Comparison of ENCODE assay signal across 15 cellular contexts in genomic region chr17:42586514-42587230, GRCh38. TPM values are rescaled to one million over a fixed set of nuclear protein-coding genes. Genes with fewer than 3 reads are reported as not detected.
DNase-seq lines count a peak whose midpoint lies in the region; ATAC-seq and TF ChIP-seq lines count a peak whose summit lies in the region.
"Had no signal": no experiment of that assay in that cellular context is flagged by ENCODE, and none has a peak within 500 bp of the region (broad histone marks: within the 10 kb centered on the region; RNA-seq: fewer than 3 reads in every experiment).

No MANE protein-coding gene starts in this region.

- TF ChIP-seq POLR2A in stomach (IDR thresholded peaks at IDR 0.05), result no peak

- peaks cover 26% of the 10 kb centered on the region for H3K4me1 Mint-ChIP-seq in dendritic cell treated with granulocyte-macrophage colony-stimulating factor and Interleukin-4, amounts not matched to agents 40 ng/mL and 50 ng/mL, for 4 days (ENCODE audit: low read depth)

- no peaks in the 10 kb centered on the region for H3K9me3 Mint-ChIP-seq in dendritic cell treated with granulocyte-macrophage colony-stimulating factor and Interleukin-4, amounts not matched to agents 40 ng/mL and 50 ng/mL, for 4 days
- H3K9me3 Mint-ChIP-seq: T-helper 1 cell treated with Interleukin-12 subunit alpha and Interleukin-12 subunit beta and Interleukin-4 antibody, amounts not matched to agents 30 μg/mL and 1 μg/mL, for 36 hours had no signal

- no peak for TF ChIP-seq EP300 in stomach (IDR thresholded peaks at IDR 0.05)

- H3K27ac Mint-ChIP-seq in dendritic cell treated with granulocyte-macrophage colony-stimulating factor and Interleukin-4, amounts not matched to agents 40 ng/mL and 50 ng/mL, for 4 days, result peak overlapping the region; percentile 43
- H3K27ac Mint-ChIP-seq: T-helper 1 cell treated with Interleukin-12 subunit alpha and Interleukin-12 subunit beta and Interleukin-4 antibody, amounts not matched to agents 30 μg/mL and 1 μg/mL, for 36 hours had no signal

- no peaks in the 10 kb centered on the region for H3K27me3 ChIP-seq in stomach
- H3K27me3 ChIP-seq: hepatocyte, ovary had no signal

- 59 to 67% (median 61%) methylated on average over 7 of the region's 7 CpGs for WGBS in stomach, 5 donors

- TF ChIP-seq CTCF in stomach (IDR thresholded peaks at IDR 0.05), result no peak

- peak; percentile 50 for ATAC-seq in GM18511 (IDR thresholded peaks at IDR 0.05; ENCODE audit: unreplicated experiment)
- ATAC-seq: stimulated activated naive CD8-positive, alpha-beta T cell treated with anti-CD3 and anti-CD28 coated beads, Interleukin-15, Interleukin-2, amounts not matched to agents 100 U/mL and 50 U/mL, for 24 hours had no signal

- H3K27me3 Mint-ChIP-seq in dendritic cell treated with granulocyte-macrophage colony-stimulating factor and Interleukin-4, amounts not matched to agents 40 ng/mL and 50 ng/mL, for 4 days, result no peaks in the 10 kb centered on the region

- DNase-seq in HPDE6-E6E7 (ENCODE audit: extremely low spot score), result peak; percentile 96
- no peak for DNase-seq in stomach
- DNase-seq in NCI-H1092 (lab: John Stamatoyannopoulos, UW), result no peak
- no peak for DNase-seq in OCI-M2 (lab: John Stamatoyannopoulos, UW; ENCODE audit: unreplicated experiment)
- no peak for DNase-seq in activated effector memory CD4-positive, alpha-beta T cell treated with anti-CD3 and anti-CD28 coated beads, Interleukin-2, amount 50 U/mL, for 16 hours
- DNase-seq: DMS153; effector memory CD4-positive, alpha-beta T cell; NCI-H187; stimulated activated naive CD8-positive, alpha-beta T cell treated with anti-CD3 and anti-CD28 coated beads, Interleukin-15, Interleukin-2, amounts not matched to agents 100 U/mL and 50 U/mL, for 24 hours had no signal

- H3K9me3 ChIP-seq in stomach, result no peaks in the 10 kb centered on the region
- H3K9me3 ChIP-seq: ovary had no signal

- H3K4me1 ChIP-seq in stomach, result peaks cover 31 to 51% (median 44%) of the 10 kb centered on the region in 4 donors

- peaks cover 100% of the 10 kb centered on the region for H3K36me3 Mint-ChIP-seq in dendritic cell treated with granulocyte-macrophage colony-stimulating factor and Interleukin-4, amounts not matched to agents 40 ng/mL and 50 ng/mL, for 4 days (ENCODE audit: low read depth)

- H3K4me3 ChIP-seq in stomach, result no peak overlapping the region
- H3K4me3 ChIP-seq: hepatocyte, lung, ovary had no signal

- peak overlapping the region; percentile 54 to 75 (median 71) for H3K27ac ChIP-seq in stomach
- H3K27ac ChIP-seq: hepatocyte, ovary had no signal

- no peak overlapping the region for H3K4me3 Mint-ChIP-seq in dendritic cell treated with granulocyte-macrophage colony-stimulating factor and Interleukin-4, amounts not matched to agents 40 ng/mL and 50 ng/mL, for 4 days
- H3K4me3 Mint-ChIP-seq: T-helper 1 cell treated with Interleukin-12 subunit alpha and Interleukin-12 subunit beta and Interleukin-4 antibody, amounts not matched to agents 30 μg/mL and 1 μg/mL, for 36 hours had no signal

- intact Hi-C loops in dendritic cell treated with granulocyte-macrophage colony-stimulating factor and Interleukin-4, amounts not matched to agents 40 ng/mL and 50 ng/mL, for 4 days (cut with micrococcal nuclease), result loop anchor here (10.0 kb wide), 1 partner anchor 118 kb away; no protein-coding TSS in a partner anchor
- intact Hi-C loops in stomach (cut with DNase I; ENCODE audit: low total_unique reads), result loop anchor here (10.0 kb wide), 1 partner anchor 98 kb away; the partner anchor contains the start of genes CCR10 and CNTNAP1

- peaks cover 71 to 100% (median 99%) of the 10 kb centered on the region in 4 donors for H3K36me3 ChIP-seq in stomach
- H3K36me3 ChIP-seq: ovary had no signal

RNA-seq across cellular contexts. Expression of gene PSMC3IP, which starts 9.1 kb away (rescaled TPM):
- total RNA-seq in stomach, result 1 to 10 TPM in 2 of 5 donors, under 1 TPM in 1, not detected in 2; 0.89 to 3.3 (median 2.4) TPM
- 1 to 10 TPM; 5.1 to 6.5 (median 5.2) TPM for polyA plus RNA-seq in stomach

RNA-seq across cellular contexts. Expression of gene MLX, which starts 19.8 kb away (rescaled TPM):
- total RNA-seq in stomach, result 100 to 1,000 TPM in 1 of 5 donors, 10 to 100 TPM in 4; 39.7 to 101 (median 62.5) TPM
- polyA plus RNA-seq in stomach, result 10 to 100 TPM; 39.1 to 83.4 (median 55.5) TPM

RNA-seq across cellular contexts. Expression of gene RETREG3, which starts 22.5 kb away (rescaled TPM):
- total RNA-seq in stomach, result 10 to 100 TPM; 21.1 to 74.8 (median 51.0) TPM
- polyA plus RNA-seq in stomach, result 10 to 100 TPM in 2 of 3 donors, 1 to 10 TPM in 1; 9.5 to 20.4 (median 15.4) TPM

RNA-seq across cellular contexts. Expression of gene TUBG1, which starts 22.8 kb away (rescaled TPM):
- total RNA-seq in stomach, result 10 to 100 TPM; 18.5 to 72.4 (median 49.2) TPM
- 10 to 100 TPM; 33.3 to 51.5 (median 42.2) TPM for polyA plus RNA-seq in stomach

RNA-seq across cellular contexts. Expression of gene COASY, which starts 24.7 kb away (rescaled TPM):
- total RNA-seq in stomach, result 100 to 1,000 TPM in 1 of 5 donors, 10 to 100 TPM in 4; 15.6 to 127 (median 43.5) TPM
- polyA plus RNA-seq in stomach, result 10 to 100 TPM; 79.6 to 93.4 (median 88.4) TPM
